Comparison of ENCODE assay signal across 16 cellular contexts in genomic region chr1:64654519-64655341, GRCh38.
DNase-seq lines count a peak whose midpoint lies in the region; ATAC-seq and TF ChIP-seq lines count a peak whose summit lies in the region.
"Had no signal": no experiment of that assay in that cellular context is flagged by ENCODE, and none has a peak within 500 bp of the region (broad histone marks: within the 10 kb centered on the region; RNA-seq: fewer than 3 reads in every experiment).

No MANE protein-coding gene starts in this region.

- TF ChIP-seq CTCF in mammary epithelial cell (conservative IDR thresholded peaks at IDR 0.05 in 1 of 2, IDR thresholded peaks at IDR 0.05 in 1 of 2; ENCODE audit: extremely low read depth in 1 of 2, insufficient read depth in 1 of 2, low read depth in 1 of 2, low read length in 2 of 2) (peak in 1 of 2 donors; percentile 20), hepatocyte (IDR thresholded peaks at IDR 0.05; ENCODE audit: poor library complexity) (peak; percentile 18), spleen (IDR thresholded peaks at IDR 0.05 in 8 of 11, conservative IDR thresholded peaks at IDR 0.05 in 3 of 11) (peak in 5 of 11 experiments; percentile 8 to 21 (median 17))

- H3K9me2 ChIP-seq in hepatocyte (replicated peaks; ENCODE audit: insufficient read depth) = no peaks in the 10 kb centered on the region

- no peak for DNase-seq in Right ventricle myocardium inferior (ENCODE audit: missing footprints)
- DNase-seq in cardiac septum (ENCODE audit: low spot score) = no peak
- peak; percentile 19 for DNase-seq in mammary epithelial cell
- DNase-seq in hepatocyte (ENCODE audit: low spot score) = no peak
- DNase-seq in cerebellar cortex (ENCODE audit: low spot score) = no peak
- DNase-seq in HuH-7.5 (ENCODE audit: low spot score) = no peak
- no peak for DNase-seq in spleen
- DNase-seq: activated naive CD8-positive, alpha-beta T cell treated with anti-CD3 and anti-CD28 coated beads, Interleukin-2, amount 50 U/mL, for 24 hours; DMS79; effector CD4-positive, alpha-beta T cell; hypothalamus; Karpas-422; NCI-H2171; retina; RPMI8226 had no signal

- WGBS in mammary epithelial cell (ENCODE audit: low coverage, missing lambda C conversion rate) = 62% methylated on average over 5 of the region's 5 CpGs
- WGBS in hepatocyte (ENCODE audit: low lambda C conversion rate, missing lambda C conversion rate) = 83% methylated on average over 5 of the region's 5 CpGs
- 78 to 87% (median 81%) methylated on average over 5 of the region's 5 CpGs for whole genome bisulfite sequencing in spleen, 5 donors

- no peak overlapping the region for H3K4me2 ChIP-seq in mammary epithelial cell (ENCODE audit: insufficient read depth, low read depth, low read length)
- H3K4me2 ChIP-seq in hepatocyte = no peak overlapping the region

- BruUV-seq in mammary epithelial cell (replicated peaks; lab: Mats Ljungman, UMichigan) = no TSS peak

- H3K27me3 ChIP-seq in mammary epithelial cell (ENCODE audit: insufficient read depth, low read length) = no peaks in the 10 kb centered on the region
- H3K27me3 ChIP-seq in hepatocyte = no peaks in the 10 kb centered on the region
- no peaks in the 10 kb centered on the region for H3K27me3 ChIP-seq in spleen (replicated peaks in 1 of 7)

- no peak overlapping the region for H3K4me3 ChIP-seq in mammary epithelial cell (replicated peaks in 1 of 3; ENCODE audit: insufficient read depth in 1 of 3, low read depth in 2 of 3, low read length in 3 of 3)
- no peak overlapping the region for H3K4me3 ChIP-seq in hepatocyte
- H3K4me3 ChIP-seq in spleen = no peak overlapping the region

- H2AFZ ChIP-seq in mammary epithelial cell (ENCODE audit: low read depth, low read length) (no peak overlapping the region), hepatocyte (no peak overlapping the region)

- peak; percentile 56 for ATAC-seq in Right ventricle myocardium inferior
- no peak for ATAC-seq in GM19463 (IDR thresholded peaks at IDR 0.05; ENCODE audit: unreplicated experiment)
- ATAC-seq: activated naive CD8-positive, alpha-beta T cell treated with anti-CD3 and anti-CD28 coated beads, Interleukin-2, amount 50 U/mL, for 24 hours had no signal

- dilution Hi-C loops in mammary epithelial cell (cut with HindIII; ENCODE audit: low sequenced_read_pairs) = no loop called here

- H3K9me3 ChIP-seq in mammary epithelial cell (replicated peaks; ENCODE audit: insufficient read depth, low read length) (no peaks in the 10 kb centered on the region), hepatocyte (ENCODE audit: low read depth) (no peaks in the 10 kb centered on the region), spleen (no peaks in the 10 kb centered on the region)

- H3K79me2 ChIP-seq in mammary epithelial cell (ENCODE audit: insufficient read depth, low read length) (no peaks in the 10 kb centered on the region), hepatocyte (no peaks in the 10 kb centered on the region)

- CTCF ChIA-PET in mammary epithelial cell (lab: Charles Lee; ENCODE audit: low non-redundant PET) = interaction anchor here (0.6 kb wide), 1 partner anchor 247 kb away, joined by 4 read pairs; no protein-coding TSS in a partner anchor

- H3K27ac ChIP-seq in mammary epithelial cell (ENCODE audit: insufficient read depth, low read depth, low read length) (no peak overlapping the region), hepatocyte (peak overlapping the region; percentile 8), spleen (no peak overlapping the region)

- H4K20me1 ChIP-seq in mammary epithelial cell (ENCODE audit: insufficient read depth, low read length) (no peaks in the 10 kb centered on the region), hepatocyte (ENCODE audit: insufficient read depth, poor library complexity, severe bottlenecking) (no peaks in the 10 kb centered on the region)

- H3K4me1 ChIP-seq in mammary epithelial cell (ENCODE audit: insufficient read depth, low read length) (peaks cover 3% of the 10 kb centered on the region), hepatocyte (ENCODE audit: insufficient read depth) (no peaks in the 10 kb centered on the region), spleen (no peaks in the 10 kb centered on the region)

- H3K36me3 ChIP-seq in mammary epithelial cell (ENCODE audit: insufficient read depth, low read length) (no peaks in the 10 kb centered on the region), hepatocyte (replicated peaks; ENCODE audit: insufficient read depth, low read depth) (no peaks in the 10 kb centered on the region), spleen (peaks cover 0 to 9% (median 0%) of the 10 kb centered on the region in 6 donors)

- H3K9ac ChIP-seq in mammary epithelial cell (ENCODE audit: insufficient read depth, low read length) = no peak overlapping the region

- intact Hi-C loops in Right ventricle myocardium inferior (cut with DNase I) (loop anchor here (5.0 kb wide), 1 partner anchor 182 kb away; the partner anchor contains the start of gene CACHD1), cardiac septum (cut with DNase I) (no loop called here), mammary epithelial cell (cut with micrococcal nuclease) (no loop called here), spleen (cut with DNase I; ENCODE audit: low total_unique reads) (no loop called here)

- no peak for TF ChIP-seq POLR2A in spleen (IDR thresholded peaks at IDR 0.05)

- in situ Hi-C loops in mammary epithelial cell (cut with MboI; ENCODE audit: low sequenced_read_pairs in 2 of 2) = no loop called here
